In genomic region chr1:238187575-238187949, GRCh38 we compare ENCODE assay signal across 29 cellular contexts.
"Had no signal": no experiment of that assay in that cellular context is flagged by ENCODE, and none has a peak within 500 bp of the region (broad histone marks: within the 10 kb centered on the region; RNA-seq: fewer than 3 reads in every experiment).

No MANE protein-coding gene starts in this region.

- DNase-seq: activated CD4-positive, alpha-beta memory T cell treated with anti-CD3 and anti-CD28 coated beads, Interleukin-2, amount 10 ng/mL, durations not matched to agents 7 days and 5 days; activated CD4-positive, alpha-beta T cell treated with anti-CD3 and anti-CD28 coated beads for 1 hour; activated CD4-positive, alpha-beta T cell treated with anti-CD3 and anti-CD28 coated beads for 48 hours; activated CD4-positive, CD25-positive, alpha-beta regulatory T cell; activated CD8-positive, alpha-beta memory T cell treated with anti-CD3 and anti-CD28 coated beads for 24 hours; activated CD8-positive, alpha-beta memory T cell treated with anti-CD3 and anti-CD28 coated beads, Interleukin-2, amount 10 ng/mL, durations not matched to agents 7 days and 5 days; activated CD8-positive, alpha-beta memory T cell treated with anti-CD3 and anti-CD28 coated beads, Interleukin-2, amount 50 U/mL, for 48 hours; activated effector memory CD4-positive, alpha-beta T cell treated with Interleukin-2 at 50 U/mL for 16 hours; activated naive CD4-positive, alpha-beta T cell treated with anti-CD3 and anti-CD28 coated beads, Interleukin-2, amount 10 ng/mL, durations not matched to agents 7 days and 5 days; activated naive CD8-positive, alpha-beta T cell treated with anti-CD3 and anti-CD28 coated beads, Interleukin-2, amount 50 U/mL, for 24 hours; activated T-cell treated with anti-CD3 and anti-CD28 coated beads, Interleukin-2, amount 50 U/mL, for 48 hours; anterior cingulate cortex; caudate nucleus; cerebellar nuclear complex; NCI-H1105; NCI-H1436; NCI-H1694; NCI-H1930; NCI-H2081 treated with DMSO at 0.1 percent for 48 hours; NCI-H226; NCI-H524 treated with DMSO at 0.1 percent for 48 hours; SHP77; SJCRH30; T1000; WERI-Rb-1 had no signal

- H3K36me3 ChIP-seq: SJCRH30, WERI-Rb-1 had no signal

- H3K4me3 Mint-ChIP-seq: activated CD4-positive, alpha-beta memory T cell treated with anti-CD3 and anti-CD28 coated beads, Interleukin-2, amount 10 ng/mL, durations not matched to agents 7 days and 5 days; activated CD8-positive, alpha-beta memory T cell treated with anti-CD3 and anti-CD28 coated beads, Interleukin-2, amount 10 ng/mL, durations not matched to agents 7 days and 5 days; activated naive CD4-positive, alpha-beta T cell treated with anti-CD3 and anti-CD28 coated beads, Interleukin-2, amount 10 ng/mL, durations not matched to agents 7 days and 5 days; activated naive CD8-positive, alpha-beta T cell; activated naive CD8-positive, alpha-beta T cell treated with anti-CD3 and anti-CD28 coated beads, Interleukin-2, amount 50 U/mL, for 24 hours; brain had no signal

- H3K27ac Mint-ChIP-seq: activated CD4-positive, alpha-beta memory T cell treated with anti-CD3 and anti-CD28 coated beads, Interleukin-2, amount 10 ng/mL, durations not matched to agents 7 days and 5 days; activated CD8-positive, alpha-beta memory T cell treated with anti-CD3 and anti-CD28 coated beads, Interleukin-2, amount 10 ng/mL, durations not matched to agents 7 days and 5 days; activated naive CD4-positive, alpha-beta T cell treated with anti-CD3 and anti-CD28 coated beads, Interleukin-2, amount 10 ng/mL, durations not matched to agents 7 days and 5 days; activated naive CD8-positive, alpha-beta T cell; activated naive CD8-positive, alpha-beta T cell treated with anti-CD3 and anti-CD28 coated beads, Interleukin-2, amount 50 U/mL, for 24 hours; brain had no signal

- H3K27ac ChIP-seq: SJCRH30, SK-N-MC, WERI-Rb-1 had no signal

- H3K36me3 Mint-ChIP-seq: activated CD8-positive, alpha-beta memory T cell treated with anti-CD3 and anti-CD28 coated beads, Interleukin-2, amount 10 ng/mL, durations not matched to agents 7 days and 5 days; activated naive CD4-positive, alpha-beta T cell treated with anti-CD3 and anti-CD28 coated beads, Interleukin-2, amount 10 ng/mL, durations not matched to agents 7 days and 5 days; activated naive CD8-positive, alpha-beta T cell; brain had no signal

- H3K27me3 Mint-ChIP-seq: activated CD4-positive, alpha-beta memory T cell treated with anti-CD3 and anti-CD28 coated beads, Interleukin-2, amount 10 ng/mL, durations not matched to agents 7 days and 5 days; activated CD8-positive, alpha-beta memory T cell treated with anti-CD3 and anti-CD28 coated beads, Interleukin-2, amount 10 ng/mL, durations not matched to agents 7 days and 5 days; activated naive CD4-positive, alpha-beta T cell treated with anti-CD3 and anti-CD28 coated beads, Interleukin-2, amount 10 ng/mL, durations not matched to agents 7 days and 5 days; activated naive CD8-positive, alpha-beta T cell; activated naive CD8-positive, alpha-beta T cell treated with anti-CD3 and anti-CD28 coated beads, Interleukin-2, amount 50 U/mL, for 24 hours had no signal

- ATAC-seq: activated CD8-positive, alpha-beta memory T cell treated with anti-CD3 and anti-CD28 coated beads, Interleukin-2, amount 10 ng/mL, durations not matched to agents 7 days and 5 days; activated naive CD8-positive, alpha-beta T cell treated with anti-CD3 and anti-CD28 coated beads, Interleukin-2, amount 50 U/mL, for 24 hours; Panc1 had no signal

- H3K4me1 ChIP-seq: SJCRH30 had no signal

- H3K27me3 ChIP-seq: SJCRH30 had no signal

- H3K4me1 Mint-ChIP-seq: activated CD4-positive, alpha-beta memory T cell treated with anti-CD3 and anti-CD28 coated beads, Interleukin-2, amount 10 ng/mL, durations not matched to agents 7 days and 5 days; activated CD8-positive, alpha-beta memory T cell treated with anti-CD3 and anti-CD28 coated beads, Interleukin-2, amount 10 ng/mL, durations not matched to agents 7 days and 5 days; activated naive CD4-positive, alpha-beta T cell treated with anti-CD3 and anti-CD28 coated beads, Interleukin-2, amount 10 ng/mL, durations not matched to agents 7 days and 5 days; activated naive CD8-positive, alpha-beta T cell treated with anti-CD3 and anti-CD28 coated beads, Interleukin-2, amount 50 U/mL, for 24 hours had no signal

- H3K4me3 ChIP-seq: SJCRH30, SK-N-MC had no signal
